Comparison of ENCODE assay signal across 15 cellular contexts in genomic region chr20:63640086-63640485, GRCh38. TPM values are rescaled to one million over a fixed set of nuclear protein-coding genes. Genes with fewer than 3 reads are reported as not detected.
DNase-seq lines count a peak whose midpoint lies in the region; ATAC-seq and TF ChIP-seq lines count a peak whose summit lies in the region.
"Had no signal": no experiment of that assay in that cellular context is flagged by ENCODE, and none has a peak within 500 bp of the region (broad histone marks: within the 10 kb centered on the region; RNA-seq: fewer than 3 reads in every experiment).

No MANE protein-coding gene starts in this region.

- no peaks in the 10 kb centered on the region for H3K27me3 ChIP-seq in foreskin keratinocyte
- H3K27me3 ChIP-seq: adrenal gland had no signal

- ATAC-seq in activated CD4-positive, alpha-beta T cell treated with anti-CD3 and anti-CD28 coated beads for 36 hours: no peak
- ATAC-seq in T-cell (replicated peaks in 1 of 4) (no peak), foreskin keratinocyte (no peak), left lobe of liver (no peak)
- ATAC-seq in stimulated activated naive CD8-positive, alpha-beta T cell treated with anti-CD3 and anti-CD28 coated beads, Interleukin-15, amount 100 ng/mL, for 72 hours: no peak
- ATAC-seq: mucosa of descending colon had no signal

- H3K4me1 ChIP-seq in foreskin keratinocyte: peaks cover 4% of the 10 kb centered on the region

- no peaks in the 10 kb centered on the region for H3K27me3 Mint-ChIP-seq in activated CD4-positive, alpha-beta T cell treated with anti-CD3 and anti-CD28 coated beads for 36 hours
- no peaks in the 10 kb centered on the region for H3K27me3 Mint-ChIP-seq in T-cell
- peaks cover 12 to 19% (median 18%) of the 10 kb centered on the region in 3 donors for H3K27me3 Mint-ChIP-seq in immature natural killer cell (ENCODE audit: low read depth in 3 of 3)
- H3K27me3 Mint-ChIP-seq in stimulated activated naive CD8-positive, alpha-beta T cell treated with anti-CD3 and anti-CD28 coated beads, Interleukin-15, amount 100 ng/mL, for 72 hours: no peaks in the 10 kb centered on the region

- peak overlapping the region; percentile 100 for H3K27ac Mint-ChIP-seq in activated CD4-positive, alpha-beta T cell treated with anti-CD3 and anti-CD28 coated beads for 36 hours
- H3K27ac Mint-ChIP-seq in T-cell (peak overlapping the region; percentile 100), immature natural killer cell (peak overlapping the region; percentile 93 to 100 (median 98))
- H3K27ac Mint-ChIP-seq in stimulated activated naive CD8-positive, alpha-beta T cell treated with anti-CD3 and anti-CD28 coated beads, Interleukin-15, amount 100 ng/mL, for 72 hours: peak overlapping the region; percentile 67 to 69

- no peaks in the 10 kb centered on the region for H3K9me3 Mint-ChIP-seq in activated CD4-positive, alpha-beta T cell treated with anti-CD3 and anti-CD28 coated beads for 36 hours (ENCODE audit: low read depth)
- no peaks in the 10 kb centered on the region for H3K9me3 Mint-ChIP-seq in T-cell
- H3K9me3 Mint-ChIP-seq in immature natural killer cell: no peaks in the 10 kb centered on the region
- no peaks in the 10 kb centered on the region for H3K9me3 Mint-ChIP-seq in stimulated activated naive CD8-positive, alpha-beta T cell treated with anti-CD3 and anti-CD28 coated beads, Interleukin-15, amount 100 ng/mL, for 72 hours

- CTCF ChIA-PET in activated CD4-positive, alpha-beta T cell treated with anti-CD3 and anti-CD28 coated beads for 36 hours (lab: Charles Lee): interaction anchor here (0.6 kb wide), 1 partner anchor 45 kb away, joined by 3 read pairs; no protein-coding TSS in a partner anchor
- CTCF ChIA-PET in T-cell (lab: Charles Lee): no interaction called here

- peaks cover 43% of the 10 kb centered on the region for H3K4me1 Mint-ChIP-seq in activated CD4-positive, alpha-beta T cell treated with anti-CD3 and anti-CD28 coated beads for 36 hours
- peaks cover 44 to 51% (median 48%) of the 10 kb centered on the region in 3 donors for H3K4me1 Mint-ChIP-seq in T-cell
- H3K4me1 Mint-ChIP-seq in immature natural killer cell: peaks cover 40 to 47% of the 10 kb centered on the region in 2 donors
- H3K4me1 Mint-ChIP-seq in stimulated activated naive CD8-positive, alpha-beta T cell treated with anti-CD3 and anti-CD28 coated beads, Interleukin-15, amount 100 ng/mL, for 72 hours: peaks cover 62% of the 10 kb centered on the region

- POLR2A ChIA-PET in activated CD4-positive, alpha-beta T cell treated with anti-CD3 and anti-CD28 coated beads for 36 hours (lab: Charles Lee): no interaction called here
- POLR2A ChIA-PET in T-cell (lab: Charles Lee): no interaction called here

- intact Hi-C loops in activated CD4-positive, alpha-beta T cell treated with anti-CD3 and anti-CD28 coated beads for 36 hours (cut with DNase I, micrococcal nuclease): loop anchor here in 1 of 2 experiments (5.0 kb wide), 1 partner anchor 97 kb away; the partner anchor contains the start of genes LIME1 and SLC2A4RG

- TF ChIP-seq CTCF in foreskin keratinocyte (conservative IDR thresholded peaks at IDR 0.05): no peak

- H3K36me3 Mint-ChIP-seq in activated CD4-positive, alpha-beta T cell treated with anti-CD3 and anti-CD28 coated beads for 36 hours (ENCODE audit: low read depth): no peaks in the 10 kb centered on the region
- H3K36me3 Mint-ChIP-seq in T-cell (peaks cover 8% of the 10 kb centered on the region), immature natural killer cell (no peaks in the 10 kb centered on the region)

- no peak for DNase-seq in activated CD4-positive, alpha-beta T cell treated with anti-CD3 and anti-CD28 coated beads for 36 hours
- DNase-seq in activated CD4-positive, alpha-beta T cell treated with anti-CD3 and anti-CD28 coated beads for 4 hours: no peak
- peak in 3 of 34 experiments; percentile 17 to 34 (median 27) for DNase-seq in T-cell
- no peak for DNase-seq in immature natural killer cell
- DNase-seq in stimulated activated naive CD8-positive, alpha-beta T cell treated with anti-CD3 and anti-CD28 coated beads, Interleukin-15, amount 100 ng/mL, for 72 hours: no peak
- DNase-seq in foreskin keratinocyte: no peak
- DNase-seq in DMS79 (lab: John Stamatoyannopoulos, UW): no peak
- no peak for DNase-seq in left lobe of liver (ENCODE audit: low spot score)
- DNase-seq: adrenal gland; effector CD4-positive, alpha-beta T cell; HCEC 1CT; RPMI8226 had no signal

- peak overlapping the region; percentile 72 for H3K4me3 Mint-ChIP-seq in activated CD4-positive, alpha-beta T cell treated with anti-CD3 and anti-CD28 coated beads for 36 hours
- H3K4me3 Mint-ChIP-seq in T-cell: peak overlapping the region; percentile 80 to 92 (median 86)
- H3K4me3 Mint-ChIP-seq in immature natural killer cell: peak overlapping the region; percentile 83 to 90 (median 88)
- peak overlapping the region; percentile 99 to 100 for H3K4me3 Mint-ChIP-seq in stimulated activated naive CD8-positive, alpha-beta T cell treated with anti-CD3 and anti-CD28 coated beads, Interleukin-15, amount 100 ng/mL, for 72 hours

- no peak overlapping the region for H3K27ac ChIP-seq in foreskin keratinocyte
- H3K27ac ChIP-seq: KMS-11, VCaP had no signal

RNA-seq across cellular contexts. Expression of gene STMN3, which starts 13.1 kb away (rescaled TPM):
- 10 to 100 TPM; 15.4 to 17.6 TPM for total RNA-seq in activated CD4-positive, alpha-beta T cell treated with anti-CD3 and anti-CD28 coated beads for 36 hours
- 100 to 1,000 TPM in 3 of 5 donors, 10 to 100 TPM in 2; 92.9 to 121 (median 107) TPM for total RNA-seq in T-cell
- polyA plus RNA-seq in immature natural killer cell: 1 to 10 TPM in 2 of 3 donors, under 1 TPM in 1; 0.36 to 1.6 (median 1.1) TPM
- 2.0 and 9.6 TPM in 2 replicates for total RNA-seq in foreskin keratinocyte
- 2.4 and 11.2 TPM in 2 replicates for polyA plus RNA-seq in foreskin keratinocyte
- 1.5 TPM for total RNA-seq in left lobe of liver

RNA-seq across cellular contexts. Expression of gene GMEB2, which starts 13.2 kb away (rescaled TPM):
- total RNA-seq in activated CD4-positive, alpha-beta T cell treated with anti-CD3 and anti-CD28 coated beads for 36 hours: 10 to 100 TPM; 14.0 to 14.1 TPM
- 10 to 100 TPM; 20.7 to 30.3 (median 29.0) TPM for total RNA-seq in T-cell
- polyA plus RNA-seq in immature natural killer cell: 10 to 100 TPM in 1 of 3 donors, 1 to 10 TPM in 1, not detected in 1; 2.7 to 11.4 TPM
- 10.3 and 11.2 TPM in 2 replicates for total RNA-seq in foreskin keratinocyte
- 6.9 and 7.2 TPM in 2 replicates for polyA plus RNA-seq in foreskin keratinocyte
- total RNA-seq in left lobe of liver: 4.5 TPM

RNA-seq across cellular contexts. Expression of gene RTEL1, which starts 18.0 kb away (rescaled TPM):
- 10 to 100 TPM; 44.5 to 44.7 TPM for total RNA-seq in activated CD4-positive, alpha-beta T cell treated with anti-CD3 and anti-CD28 coated beads for 36 hours
- total RNA-seq in T-cell (10 to 100 TPM; 30.7 to 41.6 (median 36.8) TPM), foreskin keratinocyte (17.6 and 20.7 TPM in 2 replicates), left lobe of liver (13.8 TPM)
- polyA plus RNA-seq in immature natural killer cell (1 to 10 TPM in 2 of 3 donors, not detected in 1; 1.5 to 7.3 TPM), foreskin keratinocyte (14.2 and 15.5 TPM in 2 replicates)

RNA-seq across cellular contexts. Expression of gene TNFRSF6B, which starts 56.4 kb away (rescaled TPM):
- 1 to 10 TPM in 1 of 2 experiments, under 1 TPM in 1; 0.21 to 1.7 TPM for total RNA-seq in activated CD4-positive, alpha-beta T cell treated with anti-CD3 and anti-CD28 coated beads for 36 hours
- total RNA-seq in T-cell (1 to 10 TPM in 2 of 5 donors, under 1 TPM in 2, not detected in 1; 0.37 to 1.5 (median 0.91) TPM), foreskin keratinocyte (189 and 224 TPM in 2 replicates), left lobe of liver (0.40 TPM)
- polyA plus RNA-seq in immature natural killer cell (not detected), foreskin keratinocyte (245 and 287 TPM in 2 replicates)
